Comparison of ENCODE assay signal across 15 cellular contexts in the genomic region with DNA sequence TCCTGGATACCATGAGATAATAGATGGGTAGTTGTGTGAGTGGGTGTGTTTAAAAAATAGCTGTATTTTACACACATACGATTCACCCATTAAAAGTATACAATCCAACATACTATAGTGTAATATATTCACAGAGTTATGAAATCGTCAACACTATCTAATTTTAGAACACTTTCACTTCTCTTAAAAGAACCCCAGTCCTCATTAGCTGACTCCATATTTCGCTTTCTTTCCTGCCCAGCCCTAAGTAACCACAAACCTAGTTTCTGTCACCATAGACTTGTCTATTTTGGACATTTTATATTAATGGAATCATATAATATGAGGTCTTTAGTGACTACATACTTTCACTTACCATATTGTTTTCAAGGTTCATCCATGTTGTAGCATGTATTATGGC.
A peak's percentile ranks its signal among the peaks of the same experiment; 100 is the strongest.
DNase-seq lines count a peak whose midpoint lies in the region; ATAC-seq and TF ChIP-seq lines count a peak whose summit lies in the region.
"Had no signal": no experiment of that assay in that cellular context is flagged by ENCODE, and none has a peak within 500 bp of the region (broad histone marks: within the 10 kb centered on the region; RNA-seq: fewer than 3 reads in every experiment).

No MANE protein-coding gene starts in this region.

- DNase-seq in MV-4-11 (lab: John Stamatoyannopoulos, UW): peak; percentile 97
- DNase-seq in lower lobe of right lung: no peak
- DNase-seq in NCI-H187 treated with DMSO at 0.1 percent for 48 hours (lab: John Stamatoyannopoulos, UW): no peak
- no peak for DNase-seq in NCI-H2029 (lab: John Stamatoyannopoulos, UW)
- no peak for DNase-seq in glutamatergic neuron
- DNase-seq: activated naive CD4-positive, alpha-beta T cell treated with anti-CD3 and anti-CD28 coated beads for 36 hours; Caco-2; NCI-H226; RPMI8226; thyroid gland had no signal

- intact Hi-C loops in lower lobe of right lung (cut with DNase I): no loop called here

- peaks cover 7% of the 10 kb centered on the region for H3K4me1 ChIP-seq in lower lobe of right lung
- H3K4me1 ChIP-seq: Caco-2, thyroid gland had no signal

- H3K27ac Mint-ChIP-seq in glutamatergic neuron (ENCODE audit: unreplicated experiment): no peak overlapping the region
- H3K27ac Mint-ChIP-seq: activated naive CD4-positive, alpha-beta T cell treated with anti-CD3 and anti-CD28 coated beads for 36 hours had no signal

- peaks cover under 1% of the 10 kb centered on the region for H3K27me3 Mint-ChIP-seq in glutamatergic neuron (ENCODE audit: unreplicated experiment)

- TF ChIP-seq CTCF in lower lobe of right lung (IDR thresholded peaks at IDR 0.05) (no peak), glutamatergic neuron (IDR thresholded peaks at IDR 0.05; ENCODE audit: partially characterized antibody, unreplicated experiment) (no peak)

- no peaks in the 10 kb centered on the region for H3K4me1 Mint-ChIP-seq in glutamatergic neuron (ENCODE audit: low read depth, unreplicated experiment)

- ATAC-seq in GM18868 (IDR thresholded peaks at IDR 0.05; ENCODE audit: unreplicated experiment): peak; percentile 92
- peak; percentile 66 for ATAC-seq in HG02870 (IDR thresholded peaks at IDR 0.05; ENCODE audit: unreplicated experiment)
- peak; percentile 60 for ATAC-seq in lower lobe of right lung
- no peak for ATAC-seq in HG02840 (IDR thresholded peaks at IDR 0.05; ENCODE audit: low FRiP score, unreplicated experiment)

- H3K9me3 ChIP-seq in lower lobe of right lung: no peaks in the 10 kb centered on the region
- H3K9me3 ChIP-seq: Caco-2, thyroid gland had no signal

- peaks cover 2% of the 10 kb centered on the region for H3K9me3 Mint-ChIP-seq in glutamatergic neuron (ENCODE audit: unreplicated experiment)

- H3K27me3 ChIP-seq in lower lobe of right lung (ENCODE audit: low read depth): no peaks in the 10 kb centered on the region
- H3K27me3 ChIP-seq: cardiac muscle cell, thyroid gland had no signal

- H3K36me3 ChIP-seq in lower lobe of right lung: no peaks in the 10 kb centered on the region
- H3K36me3 ChIP-seq: cardiac muscle cell, thyroid gland had no signal

- H3K27ac ChIP-seq in lower lobe of right lung: no peak overlapping the region
- H3K27ac ChIP-seq: cardiac muscle cell, thyroid gland had no signal

- H3K36me3 Mint-ChIP-seq in glutamatergic neuron (ENCODE audit: unreplicated experiment): no peaks in the 10 kb centered on the region
- H3K36me3 Mint-ChIP-seq: IgD-negative memory B cell had no signal

- H3K4me3 ChIP-seq in lower lobe of right lung: no peak overlapping the region
- H3K4me3 ChIP-seq: cardiac muscle cell, thyroid gland had no signal

- H3K4me3 Mint-ChIP-seq in glutamatergic neuron (ENCODE audit: unreplicated experiment): no peak overlapping the region
- H3K4me3 Mint-ChIP-seq: activated naive CD4-positive, alpha-beta T cell treated with anti-CD3 and anti-CD28 coated beads for 36 hours; IgD-negative memory B cell had no signal
